ENCODE assay signal across 24 cellular contexts in genomic region chr5:54621742-54622141, GRCh38.
"Had no signal": no experiment of that assay in that cellular context is flagged by ENCODE, and none has a peak within 500 bp of the region (broad histone marks: within the 10 kb centered on the region; RNA-seq: fewer than 3 reads in every experiment).

No MANE protein-coding gene starts in this region.

- H3K27ac ChIP-seq: colonic mucosa, epithelial cell of prostate, foreskin keratinocyte, gastroesophageal sphincter, heart right ventricle, left lung, pancreas, suprapubic skin had no signal

- H3K4me1 ChIP-seq: colonic mucosa, pancreas, suprapubic skin had no signal

- H3K36me3 ChIP-seq: colonic mucosa, gastroesophageal sphincter, heart right ventricle, left lung, pancreas, right lobe of liver, suprapubic skin had no signal

- H3K4me3 ChIP-seq: colonic mucosa, gastroesophageal sphincter, heart right ventricle, left lung, pancreas, right lobe of liver, suprapubic skin had no signal

- H3K27me3 ChIP-seq: colonic mucosa, foreskin keratinocyte, gastroesophageal sphincter, heart right ventricle, left lung, pancreas, right lobe of liver, suprapubic skin had no signal

- ATAC-seq: esophagus mucosa; foreskin keratinocyte; gastroesophageal sphincter; heart right ventricle; left cardiac atrium; left lung; naive thymus-derived CD8-positive, alpha-beta T cell; pancreas; stimulated activated naive CD8-positive, alpha-beta T cell treated with anti-CD3 and anti-CD28 coated beads, Interleukin-15, amount 100 ng/mL, for 72 hours had no signal

- H3K9me3 ChIP-seq: colonic mucosa, left lung, pancreas, right lobe of liver, suprapubic skin had no signal

- DNase-seq: colonic mucosa; effector CD8-positive, alpha-beta T cell; endodermal cell; foreskin keratinocyte; glutamatergic neuron; heart right ventricle; hippocampal formation; left cardiac atrium; left lung; mesendoderm; naive thymus-derived CD8-positive, alpha-beta T cell; nephron progenitor cell; pancreas; right lobe of liver; small intestine; stimulated activated CD4-positive, alpha-beta T cell treated with anti-CD3 and anti-CD28 coated beads, Interleukin-15, amount 100 ng/mL, for 24 hours; stimulated activated CD4-positive, alpha-beta T cell treated with anti-CD3 and anti-CD28 coated beads, Interleukin-2, amount 100 ng/mL, for 48 hours; stimulated activated naive CD4-positive, alpha-beta T cell; stimulated activated naive CD8-positive, alpha-beta T cell treated with anti-CD3 and anti-CD28 coated beads, Interleukin-15, amount 100 ng/mL, for 72 hours; trophoblast cell had no signal
